Comparison of ENCODE assay signal across 1 cellular context in the genomic region with DNA sequence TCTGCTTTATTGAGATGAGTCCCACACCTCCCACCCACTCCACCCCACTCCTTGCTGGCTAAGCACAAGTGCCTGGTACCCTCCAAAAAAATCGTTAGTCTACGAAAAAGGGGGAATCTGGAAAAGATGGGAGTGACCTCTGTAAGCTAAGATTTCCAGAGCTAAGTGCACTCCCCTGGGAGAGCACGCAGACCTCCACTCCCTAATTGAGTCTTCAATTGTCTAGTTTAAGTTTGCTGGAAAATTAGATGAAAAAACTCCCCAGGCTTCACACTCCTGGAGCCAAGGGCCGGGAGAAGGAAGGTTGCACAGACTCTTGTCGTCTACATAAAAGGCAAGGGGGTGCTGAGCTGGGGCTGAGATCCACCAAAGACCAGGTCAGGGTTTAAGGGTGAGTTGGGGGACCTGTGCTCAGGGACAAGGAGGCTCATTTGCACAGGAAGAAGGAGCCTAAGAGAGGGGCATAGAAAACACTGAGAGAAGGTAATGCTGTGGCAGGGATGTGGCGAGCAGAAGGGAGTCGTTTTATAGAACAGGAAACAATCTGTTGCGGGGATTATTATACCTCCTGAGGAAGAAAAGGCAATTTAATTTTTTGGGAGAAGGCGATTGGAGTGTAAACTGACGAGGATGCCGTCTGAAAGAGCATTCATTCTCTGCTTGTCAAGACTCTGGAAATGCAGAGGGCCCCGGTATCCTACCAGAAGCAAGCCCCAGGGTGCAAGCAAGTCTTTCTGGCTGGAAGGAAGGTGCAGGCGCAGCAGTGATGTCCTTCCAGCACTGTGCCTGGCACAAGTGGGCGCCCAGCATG.
TF ChIP-seq lines count a peak whose summit lies in the region.

No MANE protein-coding gene starts in this region.

TF ChIP-seq in GM23338, 12 proteins besides CTCF, POLR2A, EP300 and RAD21 (continued from another document):
- no peak for TF ChIP-seq ZNF462 (CRISPR knock-in tag; IDR thresholded peaks at IDR 0.05)
- TF ChIP-seq, protein P1, sequence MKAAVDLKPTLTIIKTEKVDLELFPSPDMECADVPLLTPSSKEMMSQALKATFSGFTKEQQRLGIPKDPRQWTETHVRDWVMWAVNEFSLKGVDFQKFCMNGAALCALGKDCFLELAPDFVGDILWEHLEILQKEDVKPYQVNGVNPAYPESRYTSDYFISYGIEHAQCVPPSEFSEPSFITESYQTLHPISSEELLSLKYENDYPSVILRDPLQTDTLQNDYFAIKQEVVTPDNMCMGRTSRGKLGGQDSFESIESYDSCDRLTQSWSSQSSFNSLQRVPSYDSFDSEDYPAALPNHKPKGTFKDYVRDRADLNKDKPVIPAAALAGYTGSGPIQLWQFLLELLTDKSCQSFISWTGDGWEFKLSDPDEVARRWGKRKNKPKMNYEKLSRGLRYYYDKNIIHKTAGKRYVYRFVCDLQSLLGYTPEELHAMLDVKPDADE (IDR thresholded peaks at IDR 0.05): no peak
- TF ChIP-seq EZH2phosphoT487 (IDR thresholded peaks at IDR 0.05; ENCODE audit: unreplicated experiment): no peak
- no peak for TF ChIP-seq NANOG (IDR thresholded peaks at IDR 0.05; ENCODE audit: borderline replicate concordance)
- no peak for TF ChIP-seq ZNF114 (CRISPR knock-in tag; IDR thresholded peaks at IDR 0.05)
- no peak for TF ChIP-seq POLR2AphosphoS5 (IDR thresholded peaks at IDR 0.05; ENCODE audit: low read depth)
